ENCODE assay signal across 18 cellular contexts in genomic region chr18:26803643-26804042, GRCh38.
DNase-seq lines count a peak whose midpoint lies in the region; ATAC-seq and TF ChIP-seq lines count a peak whose summit lies in the region.
"Had no signal": no experiment of that assay in that cellular context is flagged by ENCODE, and none has a peak within 500 bp of the region (broad histone marks: within the 10 kb centered on the region; RNA-seq: fewer than 3 reads in every experiment).

No MANE protein-coding gene starts in this region.

- H3K56ac ChIP-seq in H9 (ENCODE audit: insufficient read length, low read depth, low read length): no peak overlapping the region

- H2BK5ac ChIP-seq in H9 (ENCODE audit: insufficient read length, low read length): no peak overlapping the region

- H3K27me3 ChIP-seq in H9 (ENCODE audit: insufficient read depth, low read length): no peaks in the 10 kb centered on the region
- H3K27me3 ChIP-seq in OCI-LY1 (ENCODE audit: insufficient read depth, low read length): no peaks in the 10 kb centered on the region
- H3K27me3 ChIP-seq: suprapubic skin had no signal

- H3K27ac Mint-ChIP-seq in Calu3 (ENCODE audit: unreplicated experiment) (no peak overlapping the region), H9 (no peak overlapping the region)
- H3K27ac Mint-ChIP-seq: CD8-positive, alpha-beta memory T cell had no signal

- no peak overlapping the region for H2BK120ac ChIP-seq in H9 (ENCODE audit: low read depth, low read length, poor library complexity, severe bottlenecking)

- H4K5ac ChIP-seq in H9 (ENCODE audit: insufficient read length, low read depth, low read length): no peak overlapping the region

- H2AK5ac ChIP-seq in H9 (ENCODE audit: insufficient read length, low read length): no peak overlapping the region

- H3K27ac ChIP-seq in H9 (ENCODE audit: insufficient read length, low read depth, low read length) (no peak overlapping the region), OCI-LY1 (ENCODE audit: low read depth, low read length, poor library complexity, severe bottlenecking) (no peak overlapping the region)
- H3K27ac ChIP-seq: heart left ventricle, suprapubic skin had no signal

- H2AFZ ChIP-seq in H9 (ENCODE audit: low read length) (no peak overlapping the region), OCI-LY1 (ENCODE audit: low read length) (no peak overlapping the region)

- TF ChIP-seq CTCF in Calu3 (IDR thresholded peaks at IDR 0.05; ENCODE audit: unreplicated experiment): no peak
- TF ChIP-seq CTCF in H9 (conservative IDR thresholded peaks at IDR 0.05): peak; percentile 43; the same call in 2 of the 3 replicates
- peak; percentile 19; the same call in 1 of the 2 replicates for TF ChIP-seq CTCF in OCI-LY1 (IDR thresholded peaks at IDR 0.05; ENCODE audit: low read length)

- H3K27me3 Mint-ChIP-seq in Calu3 (ENCODE audit: unreplicated experiment) (no peaks in the 10 kb centered on the region), H9 (ENCODE audit: low read depth) (no peaks in the 10 kb centered on the region)

- H3K36me3 ChIP-seq in OCI-LY1 (ENCODE audit: insufficient read depth, low read length): no peaks in the 10 kb centered on the region
- H3K36me3 ChIP-seq: heart left ventricle, suprapubic skin had no signal

- H3K4me2 ChIP-seq in H9 (ENCODE audit: insufficient read depth, insufficient read length, low read length) (no peak overlapping the region), OCI-LY1 (ENCODE audit: low read length) (no peak overlapping the region)

- no peaks in the 10 kb centered on the region for H4K20me1 ChIP-seq in H9 (ENCODE audit: control insufficient read depth, insufficient read depth, insufficient read length)
- H4K20me1 ChIP-seq in OCI-LY1 (ENCODE audit: insufficient read depth, low read length): no peaks in the 10 kb centered on the region

- H3F3A ChIP-seq in OCI-LY1 (ENCODE audit: insufficient read depth, low read length): no peaks in the 10 kb centered on the region

- H3K79me2 ChIP-seq in H9 (ENCODE audit: insufficient read depth, low read length): no peaks in the 10 kb centered on the region
- H3K79me2 ChIP-seq in OCI-LY1 (ENCODE audit: insufficient read depth, low read length): no peaks in the 10 kb centered on the region

- in situ Hi-C loops in G401 (cut with HindIII; ENCODE audit: low sequenced_read_pairs): no loop called here

- peaks cover 5% of the 10 kb centered on the region for H3K9me3 Mint-ChIP-seq in Calu3 (ENCODE audit: low read depth, unreplicated experiment)
- peaks cover 4 to 6% of the 10 kb centered on the region in 2 experiments; a peak in 3 of 5 replicates for H3K9me3 Mint-ChIP-seq in H9

- H2BK15ac ChIP-seq in H9 (ENCODE audit: low read depth, low read length): no peak overlapping the region

- no peak overlapping the region for H4K8ac ChIP-seq in H9 (replicated peaks; ENCODE audit: insufficient read length, low read depth, low read length)

- H3K23ac ChIP-seq in H9 (ENCODE audit: insufficient read length, low read depth, low read length): no peak overlapping the region

- H2BK20ac ChIP-seq in H9 (ENCODE audit: low read depth, low read length, poor library complexity, severe bottlenecking): no peak overlapping the region

- H3K18ac ChIP-seq in H9 (ENCODE audit: insufficient read length, low read depth, low read length): no peak overlapping the region

- H3K4me3 Mint-ChIP-seq in Calu3 (ENCODE audit: low read depth, unreplicated experiment): no peak overlapping the region
- no peak overlapping the region for H3K4me3 Mint-ChIP-seq in H9
- H3K4me3 Mint-ChIP-seq: CD8-positive, alpha-beta memory T cell had no signal

- no peak for ATAC-seq in HG02678 (IDR thresholded peaks at IDR 0.05; ENCODE audit: unreplicated experiment)
- ATAC-seq in HG02852 (IDR thresholded peaks at IDR 0.05; ENCODE audit: unreplicated experiment): no peak
- ATAC-seq: heart left ventricle had no signal

- intact Hi-C loops in Calu3 (cut with micrococcal nuclease; ENCODE audit: unreplicated experiment): no loop called here

- no peaks in the 10 kb centered on the region for H3K23me2 ChIP-seq in H9 (ENCODE audit: insufficient read length, low read depth, low read length, poor library complexity, severe bottlenecking)

- no peak overlapping the region for H3K9ac ChIP-seq in H9 (ENCODE audit: extremely low read depth, insufficient read length, low read length)
- no peak overlapping the region for H3K9ac ChIP-seq in OCI-LY1 (ENCODE audit: low read length)

- H3K4me3 ChIP-seq in OCI-LY1 (ENCODE audit: low read depth, low read length, poor library complexity, severe bottlenecking): no peak overlapping the region
- H3K4me3 ChIP-seq: heart left ventricle, lung, suprapubic skin had no signal

- no peak overlapping the region for H3T11ph ChIP-seq in H9 (ENCODE audit: low read length)

- H3K9me3 ChIP-seq in H9 (ENCODE audit: control insufficient read depth, low read depth, low read length) (no peaks in the 10 kb centered on the region), OCI-LY1 (ENCODE audit: low read length) (no peaks in the 10 kb centered on the region)
- H3K9me3 ChIP-seq: suprapubic skin had no signal

- no peaks in the 10 kb centered on the region for H3K9me2 ChIP-seq in OCI-LY1 (ENCODE audit: low read depth, low read length)

- H3K14ac ChIP-seq in H9 (ENCODE audit: insufficient read depth, low read length): no peak overlapping the region

- H4K91ac ChIP-seq in H9 (ENCODE audit: insufficient read length, low read depth, low read length): no peak overlapping the region

- no peaks in the 10 kb centered on the region for H3K36me3 Mint-ChIP-seq in Calu3 (ENCODE audit: insufficient read depth, unreplicated experiment)
- H3K36me3 Mint-ChIP-seq in H9 (ENCODE audit: insufficient read depth in 1 of 3, low read depth in 3 of 3): no peaks in the 10 kb centered on the region; a peak in 1 of 7 replicates
- H3K36me3 Mint-ChIP-seq: CD8-positive, alpha-beta memory T cell had no signal

- no peak overlapping the region for H2BK12ac ChIP-seq in H9 (ENCODE audit: insufficient read length, low read depth, low read length)

- BruUV-seq in Calu3 (replicated peaks; lab: Mats Ljungman, UMichigan): no TSS peak

- H3K4me1 Mint-ChIP-seq in Calu3 (ENCODE audit: low read depth, unreplicated experiment) (peaks cover 4% of the 10 kb centered on the region), H9 (peaks cover 4 to 7% of the 10 kb centered on the region in 2 experiments; a peak in 3 of 4 replicates)
- H3K4me1 Mint-ChIP-seq: CD8-positive, alpha-beta memory T cell had no signal

- H3K4ac ChIP-seq in H9 (ENCODE audit: low read depth, low read length): no peak overlapping the region

- H3K79me1 ChIP-seq in H9 (ENCODE audit: insufficient read depth, low read depth, low read length, poor library complexity, severe bottlenecking): no peaks in the 10 kb centered on the region

- H3K4me1 ChIP-seq in H9 (ENCODE audit: insufficient read depth, low read length) (no peaks in the 10 kb centered on the region), OCI-LY1 (ENCODE audit: insufficient read depth, low read length, severe bottlenecking) (no peaks in the 10 kb centered on the region)
- H3K4me1 ChIP-seq: heart left ventricle, suprapubic skin had no signal

- CTCF ChIA-PET in Calu3 (lab: Charles Lee): interaction anchor here (0.7 to 1.8 kb wide), 2 partner anchors 182 to 499 kb away, joined by 3 to 7 read pairs; no protein-coding TSS in a partner anchor

- DNase-seq in Calu3 (peak; percentile 37), H9 (no peak), kidney tubule cell (ENCODE audit: low spot score) (peak; percentile 28), G401 (ENCODE audit: low spot score) (no peak), occipital lobe (lab: John Stamatoyannopoulos, UW) (no peak)
- DNase-seq: activated naive CD4-positive, alpha-beta T cell; CD8-positive, alpha-beta memory T cell; effector memory CD4-positive, alpha-beta T cell; heart left ventricle; NCI-H2029 treated with DMSO at 0.1 percent for 48 hours; NCI-H774; RPMI8226; small intestine had no signal

Comparison
In these comparisons a context has a peak if more than half of its experiments do, and no peak if none do; other contexts are left out.
1. DNase-seq: peak in Calu3 (single experiment) and kidney tubule cell (single experiment); none in H9 (single experiment), G401 (single experiment) and occipital lobe (single experiment).